9 cellular contexts compared by ENCODE assay signal in genomic region chr20:13458860-13459451, GRCh38.
A peak's percentile ranks its signal among the peaks of the same experiment; 100 is the strongest.
DNase-seq lines count a peak whose midpoint lies in the region; ATAC-seq, FAIRE-seq and TF ChIP-seq lines count a peak whose summit lies in the region.
"Had no signal": no experiment of that assay in that cellular context is flagged by ENCODE, and none has a peak within 500 bp of the region (broad histone marks: within the 10 kb centered on the region; RNA-seq: fewer than 3 reads in every experiment).

No MANE protein-coding gene starts in this region.

- H3K27me3 ChIP-seq in OCI-LY1 (ENCODE audit: insufficient read depth, low read length) (no peaks in the 10 kb centered on the region), esophagus muscularis mucosa (no peaks in the 10 kb centered on the region), parathyroid adenoma (ENCODE audit: control insufficient read depth, insufficient read depth, low read length) (no peaks in the 10 kb centered on the region)

- TF ChIP-seq EP300 in esophagus muscularis mucosa (IDR thresholded peaks at IDR 0.05): no peak

- H3K4me3 ChIP-seq in OCI-LY1 (ENCODE audit: low read depth, low read length, poor library complexity, severe bottlenecking) (no peak overlapping the region), esophagus muscularis mucosa (no peak overlapping the region), parathyroid adenoma (ENCODE audit: low read depth, low read length) (no peak overlapping the region)

- TF ChIP-seq CTCF in OCI-LY1 (IDR thresholded peaks at IDR 0.05; ENCODE audit: low read length) (peak; percentile 78), esophagus muscularis mucosa (IDR thresholded peaks at IDR 0.05) (peak; percentile 53 to 77 (median 64)), parathyroid adenoma (IDR thresholded peaks at IDR 0.05) (peak; percentile 84)

- H3K79me2 ChIP-seq in OCI-LY1 (ENCODE audit: insufficient read depth, low read length): no peaks in the 10 kb centered on the region
- H3K79me2 ChIP-seq in parathyroid adenoma: peaks cover 6% of the 10 kb centered on the region

- FAIRE-seq in G401.6 (lab: Jason Lieb, UNC): peak; percentile 74

- H3K9me3 ChIP-seq in OCI-LY1 (ENCODE audit: low read length) (no peaks in the 10 kb centered on the region), esophagus muscularis mucosa (no peaks in the 10 kb centered on the region), parathyroid adenoma (ENCODE audit: control insufficient read depth, low read length) (no peaks in the 10 kb centered on the region)

- intact Hi-C loops in esophagus muscularis mucosa (cut with DNase I): loop anchor here (10.0 kb wide), 1 partner anchor 86 kb away; no protein-coding TSS in a partner anchor

- H3K4me2 ChIP-seq in OCI-LY1 (ENCODE audit: low read length) (no peak overlapping the region), parathyroid adenoma (ENCODE audit: low read length) (no peak overlapping the region)

- no peaks in the 10 kb centered on the region for H3K9me2 ChIP-seq in OCI-LY1 (ENCODE audit: low read depth, low read length)

- no peak for TF ChIP-seq POLR2A in esophagus muscularis mucosa (IDR thresholded peaks at IDR 0.05; ENCODE audit: low read depth)

- H3K9ac ChIP-seq in OCI-LY1 (ENCODE audit: low read length): no peak overlapping the region
- H3K9ac ChIP-seq in parathyroid adenoma: no peak overlapping the region

- no peaks in the 10 kb centered on the region for H3K4me1 ChIP-seq in OCI-LY1 (ENCODE audit: insufficient read depth, low read length, severe bottlenecking)
- no peaks in the 10 kb centered on the region for H3K4me1 ChIP-seq in esophagus muscularis mucosa
- no peaks in the 10 kb centered on the region for H3K4me1 ChIP-seq in parathyroid adenoma

- no peaks in the 10 kb centered on the region for H4K20me1 ChIP-seq in OCI-LY1 (ENCODE audit: insufficient read depth, low read length)

- H2AFZ ChIP-seq in OCI-LY1 (ENCODE audit: low read length): no peak overlapping the region
- H2AFZ ChIP-seq in parathyroid adenoma: no peak overlapping the region

- WGBS in esophagus muscularis mucosa: 78% methylated on average over 3 of the region's 3 CpGs

- H3K27ac ChIP-seq in OCI-LY1 (ENCODE audit: low read depth, low read length, poor library complexity, severe bottlenecking) (no peak overlapping the region), esophagus muscularis mucosa (replicated peaks in 1 of 4) (no peak overlapping the region), parathyroid adenoma (no peak overlapping the region)

- no peak for DNase-seq in esophagus muscularis mucosa (ENCODE audit: extremely low spot score)
- DNase-seq in foreskin melanocyte: no peak
- no peak for DNase-seq in anterior cingulate cortex (lab: John Stamatoyannopoulos, UW)
- DNase-seq: activated naive CD8-positive, alpha-beta T cell treated with anti-CD3 and anti-CD28 coated beads, Interleukin-2, amount 10 ng/mL, durations not matched to agents 7 days and 5 days had no signal

- H3K36me3 ChIP-seq in OCI-LY1 (ENCODE audit: insufficient read depth, low read length): no peaks in the 10 kb centered on the region
- H3K36me3 ChIP-seq in esophagus muscularis mucosa: no peaks in the 10 kb centered on the region
- H3K36me3 ChIP-seq in parathyroid adenoma (ENCODE audit: control insufficient read depth, insufficient read depth, low read length): no peaks in the 10 kb centered on the region

- H3F3A ChIP-seq in OCI-LY1 (ENCODE audit: insufficient read depth, low read length): no peaks in the 10 kb centered on the region

- ATAC-seq in GM19397 (IDR thresholded peaks at IDR 0.05; ENCODE audit: unreplicated experiment): peak; percentile 68
- ATAC-seq in HG03432 (IDR thresholded peaks at IDR 0.05; ENCODE audit: unreplicated experiment): peak; percentile 88
